In genomic region chr14:93332853-93333630, GRCh38 we compare ENCODE assay signal across 1 cellular context.
TF ChIP-seq lines count a peak whose summit lies in the region.

A gene with protein sequence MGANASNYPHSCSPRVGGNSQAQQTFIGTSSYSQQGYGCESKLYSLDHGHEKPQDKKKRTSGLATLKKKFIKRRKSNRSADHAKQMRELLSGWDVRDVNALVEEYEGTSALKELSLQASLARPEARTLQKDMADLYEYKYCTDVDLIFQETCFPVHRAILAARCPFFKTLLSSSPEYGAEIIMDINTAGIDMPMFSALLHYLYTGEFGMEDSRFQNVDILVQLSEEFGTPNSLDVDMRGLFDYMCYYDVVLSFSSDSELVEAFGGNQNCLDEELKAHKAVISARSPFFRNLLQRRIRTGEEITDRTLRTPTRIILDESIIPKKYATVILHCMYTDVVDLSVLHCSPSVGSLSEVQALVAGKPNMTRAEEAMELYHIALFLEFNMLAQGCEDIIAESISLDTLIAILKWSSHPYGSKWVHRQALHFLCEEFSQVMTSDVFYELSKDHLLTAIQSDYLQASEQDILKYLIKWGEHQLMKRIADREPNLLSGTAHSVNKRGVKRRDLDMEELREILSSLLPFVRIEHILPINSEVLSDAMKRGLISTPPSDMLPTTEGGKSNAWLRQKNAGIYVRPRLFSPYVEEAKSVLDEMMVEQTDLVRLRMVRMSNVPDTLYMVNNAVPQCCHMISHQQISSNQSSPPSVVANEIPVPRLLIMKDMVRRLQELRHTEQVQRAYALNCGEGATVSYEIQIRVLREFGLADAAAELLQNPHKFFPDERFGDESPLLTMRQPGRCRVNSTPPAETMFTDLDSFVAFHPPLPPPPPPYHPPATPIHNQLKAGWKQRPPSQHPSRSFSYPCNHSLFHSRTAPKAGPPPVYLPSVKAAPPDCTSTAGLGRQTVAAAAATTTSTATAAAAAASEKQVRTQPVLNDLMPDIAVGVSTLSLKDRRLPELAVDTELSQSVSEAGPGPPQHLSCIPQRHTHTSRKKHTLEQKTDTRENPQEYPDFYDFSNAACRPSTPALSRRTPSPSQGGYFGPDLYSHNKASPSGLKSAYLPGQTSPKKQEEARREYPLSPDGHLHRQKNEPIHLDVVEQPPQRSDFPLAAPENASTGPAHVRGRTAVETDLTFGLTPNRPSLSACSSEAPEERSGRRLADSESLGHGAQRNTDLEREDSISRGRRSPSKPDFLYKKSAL (minus strand): TSS chr14:93333036. CDS start chr14:93296051, 36,985 bp downstream.

TF ChIP-seq in H1, 55 proteins besides CTCF, POLR2A, EP300 and RAD21 (continued from another document):
- TF ChIP-seq ZNF274 (IDR thresholded peaks at IDR 0.05; ENCODE audit: borderline replicate concordance, extremely low read depth, low read length) (no peak), CBX8 (IDR thresholded peaks at IDR 0.05; ENCODE audit: borderline replicate concordance, low read depth, low read length) (no peak), KDM1A (IDR thresholded peaks at IDR 0.05; ENCODE audit: borderline replicate concordance, low read length) (no peak), SIN3A (conservative IDR thresholded peaks at IDR 0.05 in 1 of 2, IDR thresholded peaks at IDR 0.05 in 1 of 2; ENCODE audit: low read depth in 1 of 2, low read length in 2 of 2) (peak; percentile 42 to 53; a peak in 1 of 4 replicates)
